ENCODE assay signal across 8 cellular contexts in genomic region chr6:56370127-56370540, GRCh38.
A peak's percentile ranks its signal among the peaks of the same experiment; 100 is the strongest.
DNase-seq lines count a peak whose midpoint lies in the region; ATAC-seq and TF ChIP-seq lines count a peak whose summit lies in the region.

No MANE protein-coding gene starts in this region.

- H2AFZ ChIP-seq in SK-N-SH (ENCODE audit: low read depth): peak overlapping the region; percentile 89

- CTCF ChIA-PET in SK-N-SH (lab: Yijun Ruan, JAX): interaction anchor here (0.7 to 8.9 kb wide), 31 partner anchors 9 to 405 kb away, joined by 3 to 150 read pairs (median 4); no protein-coding TSS in a partner anchor

- intact Hi-C loops in Right ventricle myocardium superior (cut with DNase I): loop anchor here (5.0 kb wide), 1 partner anchor 77 kb away; no protein-coding TSS in a partner anchor

- H3K9ac ChIP-seq in SK-N-SH: peak overlapping the region; percentile 56

- no peaks in the 10 kb centered on the region for H3K36me3 ChIP-seq in SK-N-SH (replicated peaks in 1 of 2; ENCODE audit: control insufficient read depth in 1 of 2, insufficient read depth in 2 of 2, low read length in 1 of 2)

- whole genome bisulfite sequencing in SK-N-SH (ENCODE audit: low lambda C conversion rate): 3% methylated on average over 10 of the region's 10 CpGs

- no peaks in the 10 kb centered on the region for H3K9me2 ChIP-seq in SK-N-SH

- H3K9me3 ChIP-seq in SK-N-SH: no peaks in the 10 kb centered on the region

- H3K4me1 ChIP-seq in SK-N-SH (ENCODE audit: control insufficient read depth in 1 of 2, insufficient read depth in 2 of 2, low read depth in 1 of 2, low read length in 1 of 2): peaks cover 31 to 34% of the 10 kb centered on the region in 2 experiments

- H3K27me3 ChIP-seq in SK-N-SH (ENCODE audit: insufficient read depth): no peaks in the 10 kb centered on the region

- TF ChIP-seq CTCF in SK-N-SH (IDR thresholded peaks at IDR 0.05): peak; percentile 80

- H3K27ac ChIP-seq in SK-N-SH (ENCODE audit: low read depth in 2 of 2, low read length in 1 of 2): peak overlapping the region; percentile 94 to 97

- H3F3A ChIP-seq in SK-N-SH (replicated peaks; ENCODE audit: insufficient read depth): peaks cover 43% of the 10 kb centered on the region

- no peaks in the 10 kb centered on the region for H3K79me2 ChIP-seq in SK-N-SH (ENCODE audit: insufficient read depth)

- ATAC-seq in Right ventricle myocardium superior (ENCODE audit: poor library complexity) (peak; percentile 75), GM19455 (IDR thresholded peaks at IDR 0.05; ENCODE audit: unreplicated experiment) (no peak)
- ATAC-seq in stimulated activated naive CD8-positive, alpha-beta T cell treated with anti-CD3 and anti-CD28 coated beads, Interleukin-15, Interleukin-2, amounts not matched to agents 100 U/mL and 50 U/mL, for 24 hours: no peak

- DNase-seq in ELF-1 (ENCODE audit: low read depth, low spot score) (peak; percentile 61), SK-N-SH (peak; percentile 42), Right ventricle myocardium superior (peak; percentile 68), renal cortical epithelial cell (ENCODE audit: low read depth) (peak; percentile 78), NOMO-1 treated with dmso at 0.1 percent for 144 hours (lab: John Stamatoyannopoulos, UW; ENCODE audit: unreplicated experiment) (no peak), CD1c-positive myeloid dendritic cell (ENCODE audit: extremely low spot score) (no peak)
- no peak for DNase-seq in stimulated activated naive CD8-positive, alpha-beta T cell treated with anti-CD3 and anti-CD28 coated beads, Interleukin-15, Interleukin-2, amounts not matched to agents 100 U/mL and 50 U/mL, for 24 hours

- TF ChIP-seq RAD21 in SK-N-SH (IDR thresholded peaks at IDR 0.05; ENCODE audit: low read length): peak; percentile 86

- POLR2A ChIA-PET in SK-N-SH (lab: Yijun Ruan, JAX): interaction anchor here (0.6 to 2.1 kb wide), 4 partner anchors 29 to 196 kb away, joined by 3 to 9 read pairs (median 3); no protein-coding TSS in a partner anchor

- peak overlapping the region; percentile 68 for H3K4me2 ChIP-seq in SK-N-SH

- H3K4me3 ChIP-seq in SK-N-SH (ENCODE audit: low read depth in 2 of 2, low read length in 1 of 2): peak overlapping the region; percentile 21 to 36; a peak in 2 of 4 replicates

- H4K20me1 ChIP-seq in SK-N-SH (ENCODE audit: insufficient read depth): no peaks in the 10 kb centered on the region

- TF ChIP-seq EP300 in SK-N-SH (IDR thresholded peaks at IDR 0.05; ENCODE audit: borderline replicate concordance in 1 of 2, low read depth in 1 of 2, low read length in 1 of 2): no peak

TF ChIP-seq in SK-N-SH, 30 proteins besides CTCF, POLR2A, EP300 and RAD21:
- TF ChIP-seq CHD2 (IDR thresholded peaks at IDR 0.05; ENCODE audit: low read length, partially characterized antibody) (no peak), SIN3A (IDR thresholded peaks at IDR 0.05; ENCODE audit: borderline replicate concordance, low read depth, low read length) (no peak), TCF12 (IDR thresholded peaks at IDR 0.05) (no peak), RFX5 (IDR thresholded peaks at IDR 0.05; ENCODE audit: low read length) (no peak), GATA2 (CRISPR knock-in tag; IDR thresholded peaks at IDR 0.05) (no peak), MAX (IDR thresholded peaks at IDR 0.05; ENCODE audit: low read depth) (peak; percentile 48; the same call in 1 of the 2 replicates), USF2 (IDR thresholded peaks at IDR 0.05; ENCODE audit: borderline replicate concordance, low read depth, low read length) (no peak), MEF2A (IDR thresholded peaks at IDR 0.05; ENCODE audit: borderline replicate concordance, low read depth) (no peak), USF1 (IDR thresholded peaks at IDR 0.05; ENCODE audit: borderline replicate concordance, low read depth) (no peak), SMC3 (IDR thresholded peaks at IDR 0.05; ENCODE audit: low read depth, low read length) (peak; percentile 72), FOXJ3 (CRISPR knock-in tag; IDR thresholded peaks at IDR 0.05) (no peak), NRF1 (IDR thresholded peaks at IDR 0.05; ENCODE audit: low read depth, low read length) (no peak), ELF1 (IDR thresholded peaks at IDR 0.05) (no peak; the same call in 1 of the 2 replicates), RCOR1 (IDR thresholded peaks at IDR 0.05; ENCODE audit: low read length) (no peak), REST (IDR thresholded peaks at IDR 0.05; ENCODE audit: low read depth, low read length) (0 out of 2 replicates have a peak, but pooled peaks have one; percentile 14), MXI1 (IDR thresholded peaks at IDR 0.05; ENCODE audit: low read depth, low read length) (peak; percentile 45; the same call in 1 of the 2 replicates)

Comparison
In these comparisons a context has a peak if more than half of its experiments do, and no peak if none do; other contexts are left out.
1. DNase-seq: peak in ELF-1 (single experiment), SK-N-SH (single experiment), Right ventricle myocardium superior (single experiment) and renal cortical epithelial cell (single experiment); none in stimulated activated naive CD8-positive, alpha-beta T cell treated with anti-CD3 and anti-CD28 coated beads, Interleukin-15, Interleukin-2, amounts not matched to agents 100 U/mL and 50 U/mL, for 24 hours (single experiment), NOMO-1 treated with dmso at 0.1 percent for 144 hours (single experiment) and CD1c-positive myeloid dendritic cell (single experiment).